ENCODE assay signal across 23 cellular contexts in the genomic region with DNA sequence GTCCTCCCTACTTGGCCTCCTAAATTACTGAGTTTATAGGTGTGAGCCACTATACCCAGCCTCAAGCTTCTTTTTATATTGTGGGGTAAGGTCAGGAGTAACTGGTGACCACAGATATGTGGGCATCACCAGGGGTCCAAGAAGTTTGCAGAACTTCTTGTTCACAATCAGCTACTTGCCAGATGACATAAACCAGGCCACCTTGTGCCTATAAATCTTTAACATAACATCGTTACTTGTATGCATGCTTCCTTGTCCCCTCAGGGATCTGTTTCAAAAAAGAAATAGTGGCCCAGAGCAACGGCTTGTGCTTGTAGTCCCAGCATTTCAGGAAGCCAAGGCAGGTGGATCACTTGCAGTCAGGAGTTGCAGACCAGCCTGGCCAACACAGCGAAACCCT.
DNase-seq lines count a peak whose midpoint lies in the region; ATAC-seq and TF ChIP-seq lines count a peak whose summit lies in the region.
"Had no signal": no experiment of that assay in that cellular context is flagged by ENCODE, and none has a peak within 500 bp of the region (broad histone marks: within the 10 kb centered on the region; RNA-seq: fewer than 3 reads in every experiment).

No MANE protein-coding gene starts in this region.

- no peaks in the 10 kb centered on the region for H3K27me3 ChIP-seq in CD4-positive, alpha-beta memory T cell (ENCODE audit: insufficient read depth, low read length)
- H3K27me3 ChIP-seq: BE2C; BLaER1 treated with 17β-estradiol and CSF1 and Interleukin-3, amounts not matched to agents 10 nM and 100 nM had no signal

- CTCF ChIA-PET in CD4-positive, alpha-beta memory T cell (lab: Charles Lee; ENCODE audit: partially characterized antibody): no interaction called here

- H3K9me3 ChIP-seq in CD4-positive, alpha-beta memory T cell (ENCODE audit: control insufficient read depth in 1 of 2, low read length in 2 of 2): no peaks in the 10 kb centered on the region
- H3K9me3 ChIP-seq: A549, BE2C had no signal

- intact Hi-C loops in CD4-positive, alpha-beta memory T cell (cut with micrococcal nuclease): no loop called here
- intact Hi-C loops in CD14-positive monocyte (cut with micrococcal nuclease): no loop called here
- intact Hi-C loops in Right ventricle myocardium inferior (cut with DNase I): no loop called here

- no peaks in the 10 kb centered on the region for H3K36me3 ChIP-seq in CD4-positive, alpha-beta memory T cell (ENCODE audit: insufficient read depth, low read length)
- H3K36me3 ChIP-seq: BE2C; BLaER1 treated with 17β-estradiol and CSF1 and Interleukin-3, amounts not matched to agents 10 nM and 100 nM had no signal

- no peak overlapping the region for H3K27ac ChIP-seq in CD4-positive, alpha-beta memory T cell (ENCODE audit: low read depth, low read length)
- H3K27ac ChIP-seq: A549; BLaER1 treated with 17β-estradiol and CSF1 and Interleukin-3, amounts not matched to agents 10 nM and 100 nM had no signal

- no peak for ATAC-seq in Right ventricle myocardium inferior
- ATAC-seq: A549, GM23338, HCT116 had no signal

- H3K4me3 ChIP-seq in NB4 (ENCODE audit: low read depth, low read length): no peak overlapping the region
- no peak overlapping the region for H3K4me3 ChIP-seq in CD4-positive, alpha-beta memory T cell (ENCODE audit: low read length in 2 of 2)
- H3K4me3 ChIP-seq: A549; BLaER1 treated with 17β-estradiol and CSF1 and Interleukin-3, amounts not matched to agents 10 nM and 100 nM; GM23338 had no signal

- H3K4me3 Mint-ChIP-seq in type B pancreatic cell: no peak overlapping the region
- H3K4me3 Mint-ChIP-seq in CD4-positive, alpha-beta memory T cell: no peak overlapping the region
- H3K4me3 Mint-ChIP-seq in CD14-positive monocyte: no peak overlapping the region
- H3K4me3 Mint-ChIP-seq: CD8-positive, alpha-beta memory T cell; GM23338; H9; HFFc6 had no signal

- H3K4me1 Mint-ChIP-seq in type B pancreatic cell (ENCODE audit: unreplicated experiment) (no peaks in the 10 kb centered on the region), CD14-positive monocyte (peaks cover 7% of the 10 kb centered on the region)
- peaks cover 0 to 3% (median 0%) of the 10 kb centered on the region in 4 donors for H3K4me1 Mint-ChIP-seq in CD4-positive, alpha-beta memory T cell
- H3K4me1 Mint-ChIP-seq: CD4-positive, CD25-positive, alpha-beta regulatory T cell; CD8-positive, alpha-beta memory T cell; GM23338; H9 had no signal

- H3K27me3 Mint-ChIP-seq in type B pancreatic cell: no peaks in the 10 kb centered on the region
- no peaks in the 10 kb centered on the region for H3K27me3 Mint-ChIP-seq in CD4-positive, alpha-beta memory T cell
- peaks cover 0 to 6% (median 0%) of the 10 kb centered on the region in 3 donors for H3K27me3 Mint-ChIP-seq in CD14-positive monocyte (ENCODE audit: low read depth in 3 of 3)
- H3K27me3 Mint-ChIP-seq: CD4-positive, CD25-positive, alpha-beta regulatory T cell; CD8-positive, alpha-beta memory T cell had no signal

- DNase-seq in ELF-1 (ENCODE audit: low read depth, low spot score): peak; percentile 31
- peak; percentile 34 for DNase-seq in NB4 (ENCODE audit: low read depth)
- DNase-seq in islet precursor cell: peak; percentile 53
- peak; percentile 24 for DNase-seq in type B pancreatic cell (ENCODE audit: extremely low spot score, unreplicated experiment)
- no peak for DNase-seq in CD4-positive, alpha-beta memory T cell
- no peak for DNase-seq in CD14-positive monocyte (ENCODE audit: low spot score)
- no peak for DNase-seq in Right ventricle myocardium inferior (ENCODE audit: missing footprints)
- DNase-seq: 8988T; ACHN; AML-193; BE2C; CD4-positive, CD25-positive, alpha-beta regulatory T cell; CD8-positive, alpha-beta memory T cell; DMS 273 treated with DMSO at 0.1 percent for 48 hours; DMS79; EL; GF-D8; H9; HFFc6 had no signal

- no peaks in the 10 kb centered on the region for H3K9me3 Mint-ChIP-seq in type B pancreatic cell
- no peaks in the 10 kb centered on the region for H3K9me3 Mint-ChIP-seq in CD4-positive, alpha-beta memory T cell
- peaks cover 5 to 14% (median 10%) of the 10 kb centered on the region in 7 donors for H3K9me3 Mint-ChIP-seq in CD14-positive monocyte
- H3K9me3 Mint-ChIP-seq: CD8-positive, alpha-beta memory T cell had no signal

- TF ChIP-seq CTCF in NB4 (IDR thresholded peaks at IDR 0.05; ENCODE audit: low read depth, low read length): no peak
- no peak for TF ChIP-seq CTCF in type B pancreatic cell (conservative IDR thresholded peaks at IDR 0.05)
- TF ChIP-seq CTCF in CD14-positive monocyte (IDR thresholded peaks at IDR 0.05): no peak

- TF ChIP-seq POLR2A in NB4 (IDR thresholded peaks at IDR 0.05; ENCODE audit: extremely low read depth, insufficient read length): no peak

- H3K4me1 ChIP-seq in CD4-positive, alpha-beta memory T cell (ENCODE audit: insufficient read depth, low read length): no peaks in the 10 kb centered on the region
- H3K4me1 ChIP-seq: A549, BE2C had no signal

- POLR2A ChIA-PET in CD4-positive, alpha-beta memory T cell (lab: Charles Lee; ENCODE audit: partially characterized antibody): no interaction called here

- H3K36me3 Mint-ChIP-seq in type B pancreatic cell (no peaks in the 10 kb centered on the region), CD14-positive monocyte (no peaks in the 10 kb centered on the region)
- no peaks in the 10 kb centered on the region for H3K36me3 Mint-ChIP-seq in CD4-positive, alpha-beta memory T cell
- H3K36me3 Mint-ChIP-seq: CD8-positive, alpha-beta memory T cell had no signal

- H3K27ac Mint-ChIP-seq in type B pancreatic cell: no peak overlapping the region
- H3K27ac Mint-ChIP-seq in CD4-positive, alpha-beta memory T cell: no peak overlapping the region
- H3K27ac Mint-ChIP-seq in CD14-positive monocyte: no peak overlapping the region
- H3K27ac Mint-ChIP-seq: CD4-positive, CD25-positive, alpha-beta regulatory T cell; CD8-positive, alpha-beta memory T cell; GM23338; H9; HFFc6 had no signal

Comparison
In these comparisons a context has a peak if more than half of its experiments do, and no peak if none do; other contexts are left out.
1. DNase-seq: peak in ELF-1 (single experiment), NB4 (single experiment), islet precursor cell (single experiment) and type B pancreatic cell (single experiment); none in CD4-positive, alpha-beta memory T cell (0 of 5), CD14-positive monocyte (single experiment) and Right ventricle myocardium inferior (single experiment).